In genomic region chr19:50978772-50979390, GRCh38 we compare ENCODE assay signal across 26 cellular contexts. TPM values are rescaled to one million over a fixed set of nuclear protein-coding genes. Genes with fewer than 3 reads are reported as not detected.
"Had no signal": no experiment of that assay in that cellular context is flagged by ENCODE, and none has a peak within 500 bp of the region (broad histone marks: within the 10 kb centered on the region; RNA-seq: fewer than 3 reads in every experiment).

No MANE protein-coding gene starts in this region.

- ATAC-seq: activated CD4-positive, CD25-positive, alpha-beta regulatory T cell treated with anti-CD3 and anti-CD28 coated beads, Interleukin-2, amount 50 U/mL, for 24 hours; activated CD8-positive, alpha-beta T cell treated with anti-CD3 and anti-CD28 coated beads, Interleukin-2, amount 10 ng/mL, durations not matched to agents 7 days and 5 days; body of pancreas; right lobe of liver; stimulated activated naive B cell treated with anti-CD40 and anti-IgM and Interleukin-4, amounts not matched to agents 10 μg/mL and 1 μg/mL and 100 μg/mL, for 72 hours had no signal

- H3K36me3 ChIP-seq: left ventricle myocardium inferior, right lobe of liver had no signal

- H3K4me2 ChIP-seq: hepatocyte had no signal

- H3K27me3 ChIP-seq: body of pancreas, right lobe of liver, testis had no signal

- H3K4me1 ChIP-seq: body of pancreas, left ventricle myocardium inferior, parathyroid adenoma, right lobe of liver had no signal

- H2AFZ ChIP-seq: hepatocyte, parathyroid adenoma had no signal

- H3K9me3 Mint-ChIP-seq: activated naive CD4-positive, alpha-beta T cell treated with anti-CD3 and anti-CD28 coated beads, Interleukin-2, amount 50 U/mL, for 24 hours; dendritic cell treated with granulocyte-macrophage colony-stimulating factor and Interleukin-4, amounts not matched to agents 40 ng/mL and 50 ng/mL, for 4 days; stimulated activated naive B cell treated with anti-CD40 and anti-IgM and Interleukin-4, amounts not matched to agents 10 μg/mL and 1 μg/mL and 100 μg/mL, for 72 hours; type B pancreatic cell had no signal

- DNase-seq: activated CD4-positive, alpha-beta T cell treated with anti-CD3 and anti-CD28 coated beads, Interleukin-2, amount 50 U/mL, for 1 hour; activated CD8-positive, alpha-beta T cell treated with anti-CD3 and anti-CD28 coated beads, Interleukin-2, amount 10 ng/mL, durations not matched to agents 7 days and 5 days; activated gamma-delta T cell treated with Interleukin-2 at 50 U/mL for 16 hours; anterior cingulate cortex; body of pancreas; caudate nucleus; effector CD4-positive, alpha-beta T cell; foreskin melanocyte; left ventricle myocardium inferior; nucleus accumbens; right lobe of liver; small intestine; stimulated activated CD4-positive, alpha-beta T cell treated with anti-CD3 and anti-CD28 coated beads, Interleukin-2, amount 100 ng/mL, for 24 hours; stimulated activated naive B cell treated with anti-CD40 and anti-IgM and Interleukin-4, amounts not matched to agents 10 μg/mL and 1 μg/mL and 100 μg/mL, for 72 hours; SW 1271; testis had no signal

- H3K27ac Mint-ChIP-seq: activated CD8-positive, alpha-beta T cell treated with anti-CD3 and anti-CD28 coated beads, Interleukin-2, amount 10 ng/mL, durations not matched to agents 7 days and 5 days; activated naive CD4-positive, alpha-beta T cell treated with anti-CD3 and anti-CD28 coated beads, Interleukin-2, amount 50 U/mL, for 24 hours; dendritic cell treated with granulocyte-macrophage colony-stimulating factor and Interleukin-4, amounts not matched to agents 40 ng/mL and 50 ng/mL, for 4 days; stimulated activated naive B cell treated with anti-CD40 and anti-IgM and Interleukin-4, amounts not matched to agents 10 μg/mL and 1 μg/mL and 100 μg/mL, for 72 hours; type B pancreatic cell had no signal

- H3K4me3 ChIP-seq: body of pancreas, hepatocyte, left ventricle myocardium inferior, right lobe of liver, testis had no signal

- H3K4me3 Mint-ChIP-seq: activated CD8-positive, alpha-beta T cell treated with anti-CD3 and anti-CD28 coated beads, Interleukin-2, amount 10 ng/mL, durations not matched to agents 7 days and 5 days; activated naive CD4-positive, alpha-beta T cell treated with anti-CD3 and anti-CD28 coated beads, Interleukin-2, amount 50 U/mL, for 24 hours; dendritic cell treated with granulocyte-macrophage colony-stimulating factor and Interleukin-4, amounts not matched to agents 40 ng/mL and 50 ng/mL, for 4 days; stimulated activated naive B cell treated with anti-CD40 and anti-IgM and Interleukin-4, amounts not matched to agents 10 μg/mL and 1 μg/mL and 100 μg/mL, for 72 hours; type B pancreatic cell had no signal

- H3K79me2 ChIP-seq: hepatocyte, parathyroid adenoma had no signal

- H3K9me3 ChIP-seq: body of pancreas, left ventricle myocardium inferior, right lobe of liver, testis had no signal

- H3K27ac ChIP-seq: body of pancreas, hepatocyte, left ventricle myocardium inferior, parathyroid adenoma, right lobe of liver, testis, VCaP had no signal

- H3K9ac ChIP-seq: parathyroid adenoma had no signal

- H3K36me3 Mint-ChIP-seq: activated naive CD4-positive, alpha-beta T cell treated with anti-CD3 and anti-CD28 coated beads, Interleukin-2, amount 50 U/mL, for 24 hours; stimulated activated naive B cell treated with anti-CD40 and anti-IgM and Interleukin-4, amounts not matched to agents 10 μg/mL and 1 μg/mL and 100 μg/mL, for 72 hours; type B pancreatic cell had no signal

- FAIRE-seq: small intestine had no signal

- H3K4me1 Mint-ChIP-seq: activated naive CD4-positive, alpha-beta T cell treated with anti-CD3 and anti-CD28 coated beads, Interleukin-2, amount 50 U/mL, for 24 hours; stimulated activated naive B cell treated with anti-CD40 and anti-IgM and Interleukin-4, amounts not matched to agents 10 μg/mL and 1 μg/mL and 100 μg/mL, for 72 hours had no signal

RNA-seq across cellular contexts. Expression of gene KLK7, which starts 4.8 kb away (rescaled TPM):
- total RNA-seq: activated CD8-positive, alpha-beta T cell treated with anti-CD3 and anti-CD28 coated beads, Interleukin-2, amount 10 ng/mL, durations not matched to agents 7 days and 5 days; left ventricle myocardium inferior; lung microvascular endothelial cell; right lobe of liver; T-helper 2 cell treated with Interferon-gamma antibody and Interleukin-4, amounts not matched to agents 100 ng/mL and 5 ng/mL, for 36 hours had no signal
- polyA plus RNA-seq: neural cell had no signal

RNA-seq across cellular contexts. Expression of gene KLK6, which starts 9.5 kb away (rescaled TPM):
- total RNA-seq: activated CD8-positive, alpha-beta T cell treated with anti-CD3 and anti-CD28 coated beads, Interleukin-2, amount 10 ng/mL, durations not matched to agents 7 days and 5 days; body of pancreas; left ventricle myocardium inferior; lung microvascular endothelial cell; right lobe of liver; T-helper 2 cell treated with Interferon-gamma antibody and Interleukin-4, amounts not matched to agents 100 ng/mL and 5 ng/mL, for 36 hours had no signal
- polyA plus RNA-seq: neural cell had no signal

RNA-seq across cellular contexts. Expression of gene KLK8, which starts 22.5 kb away (rescaled TPM):
- total RNA-seq: activated CD8-positive, alpha-beta T cell treated with anti-CD3 and anti-CD28 coated beads, Interleukin-2, amount 10 ng/mL, durations not matched to agents 7 days and 5 days; body of pancreas; left ventricle myocardium inferior; lung microvascular endothelial cell; right lobe of liver; T-helper 2 cell treated with Interferon-gamma antibody and Interleukin-4, amounts not matched to agents 100 ng/mL and 5 ng/mL, for 36 hours had no signal
- polyA plus RNA-seq: neural cell had no signal

RNA-seq across cellular contexts. Expression of gene KLK5, which starts 26.0 kb away (rescaled TPM):
- total RNA-seq: activated CD8-positive, alpha-beta T cell treated with anti-CD3 and anti-CD28 coated beads, Interleukin-2, amount 10 ng/mL, durations not matched to agents 7 days and 5 days; body of pancreas; hepatocyte; left ventricle myocardium inferior; lung microvascular endothelial cell; right lobe of liver; T-helper 2 cell treated with Interferon-gamma antibody and Interleukin-4, amounts not matched to agents 100 ng/mL and 5 ng/mL, for 36 hours had no signal
- polyA plus RNA-seq: neural cell had no signal

RNA-seq across cellular contexts. Expression of gene KLK10, which starts 40.6 kb away (rescaled TPM):
- total RNA-seq: activated CD8-positive, alpha-beta T cell treated with anti-CD3 and anti-CD28 coated beads, Interleukin-2, amount 10 ng/mL, durations not matched to agents 7 days and 5 days; body of pancreas; left ventricle myocardium inferior; lung microvascular endothelial cell; T-helper 2 cell treated with Interferon-gamma antibody and Interleukin-4, amounts not matched to agents 100 ng/mL and 5 ng/mL, for 36 hours had no signal
